Comparison of ENCODE assay signal across 8 cellular contexts in genomic region chr13:52569904-52570602, GRCh38.
DNase-seq lines count a peak whose midpoint lies in the region; ATAC-seq and TF ChIP-seq lines count a peak whose summit lies in the region.
"Not testable (repeated sequence)": the region's sequence is repeated elsewhere in the genome, so short reads cannot be mapped to it uniquely, and the experiment has no call there.

No MANE protein-coding gene starts in this region.

- not testable (repeated sequence) for H3K36me3 ChIP-seq in HAP-1 (replicated peaks); Karpas-422 (ENCODE audit: insufficient read depth, low read length)

- H3K9me3 ChIP-seq in HAP-1; Karpas-422 (ENCODE audit: low read length): not testable (repeated sequence)

- not testable (repeated sequence) for H3K27me3 ChIP-seq in HAP-1 (ENCODE audit: low read depth); Karpas-422 (ENCODE audit: low read length)

- TF ChIP-seq CTCF in GM12874 (IDR thresholded peaks at IDR 0.05; ENCODE audit: insufficient read depth, low read depth, low read length) (peak; percentile 28; the same call in 1 of the 2 replicates), nephron (IDR thresholded peaks at IDR 0.05; ENCODE audit: unreplicated experiment in 3 of 3) (peak; percentile 48 to 56 (median 54)), type B pancreatic cell (conservative IDR thresholded peaks at IDR 0.05) (peak; percentile 71)
- not testable (repeated sequence) for TF ChIP-seq CTCF in foreskin fibroblast (IDR thresholded peaks at IDR 0.05; ENCODE audit: low read depth, low read length)

- H3K4me3 ChIP-seq in HAP-1; Karpas-422 (ENCODE audit: low read length): not testable (repeated sequence)
- peak overlapping the region in 1 of 2 donors; percentile 10 for H3K4me3 ChIP-seq in foreskin fibroblast (ENCODE audit: low read depth in 1 of 2, low read length in 2 of 2)

- H3K4me2 ChIP-seq in Karpas-422 (ENCODE audit: low read depth, low read length, poor library complexity, severe bottlenecking), result not testable (repeated sequence)

- H3K4me1 Mint-ChIP-seq in nephron; type B pancreatic cell (ENCODE audit: unreplicated experiment): not testable (repeated sequence)

- not testable (repeated sequence) for H3K36me3 Mint-ChIP-seq in activated naive CD4-positive, alpha-beta T cell treated with anti-CD3 and anti-CD28 coated beads, Interleukin-2, amount 50 U/mL, for 72 hours; nephron (ENCODE audit: low read depth); type B pancreatic cell

- H3K9me2 ChIP-seq in Karpas-422 (replicated peaks; ENCODE audit: insufficient read depth, low read length), result not testable (repeated sequence)

- H3K27me3 Mint-ChIP-seq in nephron (ENCODE audit: low read depth); type B pancreatic cell: not testable (repeated sequence)

- ATAC-seq in activated naive CD4-positive, alpha-beta T cell treated with anti-CD3 and anti-CD28 coated beads, Interleukin-2, amount 50 U/mL, for 72 hours, result peak; percentile 66 to 79

- in situ Hi-C loops in HAP-1 (cut with MboI; ENCODE audit: low sequenced_read_pairs), result not testable (repeated sequence)

- H3K79me2 ChIP-seq in Karpas-422 (ENCODE audit: low read length), result not testable (repeated sequence)

- H4K20me1 ChIP-seq in Karpas-422 (ENCODE audit: insufficient read depth, low read depth, low read length), result not testable (repeated sequence)

- H3K9ac ChIP-seq in Karpas-422 (ENCODE audit: low read length), result not testable (repeated sequence)

- H3K27ac Mint-ChIP-seq in activated naive CD4-positive, alpha-beta T cell treated with anti-CD3 and anti-CD28 coated beads, Interleukin-2, amount 50 U/mL, for 72 hours; nephron; type B pancreatic cell: not testable (repeated sequence)

- not testable (repeated sequence) for H3K9me3 Mint-ChIP-seq in activated naive CD4-positive, alpha-beta T cell treated with anti-CD3 and anti-CD28 coated beads, Interleukin-2, amount 50 U/mL, for 72 hours; nephron; type B pancreatic cell

- H3K4me1 ChIP-seq in HAP-1; Karpas-422 (ENCODE audit: low read length): not testable (repeated sequence)

- peak overlapping the region; percentile 57 to 82 (median 73) for H3K4me3 Mint-ChIP-seq in nephron
- H3K4me3 Mint-ChIP-seq in type B pancreatic cell, result peak overlapping the region; percentile 48

- H3K27ac ChIP-seq in Karpas-422 (ENCODE audit: low read length), result not testable (repeated sequence)

- not testable (repeated sequence) for H2AFZ ChIP-seq in Karpas-422 (ENCODE audit: low read length)

- DNase-seq in HAP-1 (ENCODE audit: low spot score in 2 of 2) (peak; percentile 49 to 73), Karpas-422 (peak; percentile 56), OCI-M1 (lab: John Stamatoyannopoulos, UW) (peak; percentile 75), foreskin fibroblast (peak; percentile 54 to 78)
- peak in 1 of 2 donors; percentile 5 for DNase-seq in activated naive CD4-positive, alpha-beta T cell treated with anti-CD3 and anti-CD28 coated beads, Interleukin-2, amount 50 U/mL, for 72 hours (ENCODE audit: low spot score in 2 of 2)
- not testable (repeated sequence) for DNase-seq in type B pancreatic cell (ENCODE audit: extremely low spot score, unreplicated experiment)
